ENCODE assay signal across 1 cellular context in genomic region chr7:87058739-87059524, GRCh38.
TF ChIP-seq lines count a peak whose summit lies in the region.

No MANE protein-coding gene starts in this region.

TF ChIP-seq in GM12878, 131 proteins besides CTCF, POLR2A, EP300 and RAD21 (continued from another document):
- TF ChIP-seq ZNF592 (IDR thresholded peaks at IDR 0.05) = no peak
- no peak for TF ChIP-seq SMAD5 (IDR thresholded peaks at IDR 0.05; ENCODE audit: low read depth)
- no peak for TF ChIP-seq E2F4 (IDR thresholded peaks at IDR 0.05; ENCODE audit: low read depth, low read length)
- TF ChIP-seq CEBPZ (IDR thresholded peaks at IDR 0.05; ENCODE audit: low read depth, low read length) = no peak
- TF ChIP-seq MYC (IDR thresholded peaks at IDR 0.05; ENCODE audit: insufficient read depth, insufficient read length, insufficient replicate concordance, low read length, severe bottlenecking) = no peak
- no peak for TF ChIP-seq MAX (IDR thresholded peaks at IDR 0.05; ENCODE audit: low read depth, low read length)
- TF ChIP-seq CHD4 (IDR thresholded peaks at IDR 0.05) = no peak
- TF ChIP-seq PAX5 (IDR thresholded peaks at IDR 0.05; ENCODE audit: borderline replicate concordance, low read depth, low read length) = no peak
